Comparison of ENCODE assay signal across 32 cellular contexts in the genomic region with DNA sequence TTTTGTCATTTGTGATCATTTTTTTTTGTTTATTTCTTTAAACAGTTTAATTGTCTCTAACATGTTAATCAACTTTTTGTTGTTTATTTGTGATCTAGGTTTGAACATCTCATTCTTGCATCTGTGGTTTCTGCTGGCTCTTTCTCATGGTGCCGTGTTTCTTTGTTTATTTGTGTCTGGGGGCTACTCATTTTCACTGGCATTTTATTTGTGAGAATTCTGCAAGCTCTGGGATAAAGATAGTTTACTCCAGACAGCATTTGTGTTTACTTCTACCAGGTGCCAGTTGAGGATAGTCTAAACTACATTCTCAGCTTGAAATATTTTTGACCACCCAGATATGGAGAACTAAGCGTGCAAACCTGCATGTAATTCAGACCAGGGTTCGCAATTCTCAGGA.
"Had no signal": no experiment of that assay in that cellular context is flagged by ENCODE, and none has a peak within 500 bp of the region (broad histone marks: within the 10 kb centered on the region; RNA-seq: fewer than 3 reads in every experiment).

No MANE protein-coding gene starts in this region.

- H3K36me3 Mint-ChIP-seq: immature natural killer cell; natural killer cell treated with Interleukin-12 subunit alpha and Interleukin-12 subunit beta and Interleukin-15 and Interleukin-18, amount 100 ng/mL, for 72 hours; stimulated activated effector memory CD8-positive, alpha-beta T cell treated with anti-CD3 and anti-CD28 coated beads, Interleukin-12 subunit alpha, Interleukin-12 subunit beta, amount 100 ng/mL, for 72 hours had no signal

- H3K4me3 ChIP-seq: left lung, lower lobe of right lung, mucosa of descending colon, pancreas, prostate gland, skin epidermis, spleen, suprapubic skin, thoracic aorta, tibial artery, upper lobe of right lung had no signal

- DNase-seq: hypothalamus; immature natural killer cell; kidney; left colon; left lung; lower lobe of right lung; mammary epithelial cell; midbrain; mucosa of descending colon; naive thymus-derived CD4-positive, alpha-beta T cell; nucleus accumbens; pancreas; posterior cingulate gyrus; retina; right cardiac atrium; stimulated activated CD4-positive, alpha-beta T cell treated with anti-CD3 and anti-CD28 coated beads, Interleukin-4, amount 100 ng/mL, for 24 hours; stimulated activated naive CD4-positive, alpha-beta T cell; tibial artery; trophoblast cell; upper lobe of right lung had no signal

- H3K9me3 ChIP-seq: left lung, lower lobe of right lung, mucosa of descending colon, pancreas, prostate gland, spleen, suprapubic skin, thoracic aorta, tibial artery, upper lobe of right lung had no signal

- H3K27me3 Mint-ChIP-seq: naive thymus-derived CD4-positive, alpha-beta T cell; natural killer cell treated with Interleukin-12 subunit alpha and Interleukin-12 subunit beta and Interleukin-15 and Interleukin-18, amount 100 ng/mL, for 72 hours; stimulated activated naive CD8-positive, alpha-beta T cell treated with anti-CD3 and anti-CD28 coated beads, Interleukin-15, Interleukin-2, amounts not matched to agents 100 ng/mL and 50 ng/mL, for 24 hours had no signal

- H3K27ac Mint-ChIP-seq: immature natural killer cell; natural killer cell treated with Interleukin-12 subunit alpha and Interleukin-12 subunit beta and Interleukin-15 and Interleukin-18, amount 100 ng/mL, for 72 hours; stimulated activated effector memory CD8-positive, alpha-beta T cell treated with anti-CD3 and anti-CD28 coated beads, Interleukin-12 subunit alpha, Interleukin-12 subunit beta, amount 100 ng/mL, for 72 hours; stimulated activated naive CD8-positive, alpha-beta T cell treated with anti-CD3 and anti-CD28 coated beads, Interleukin-15, Interleukin-2, amounts not matched to agents 100 ng/mL and 50 ng/mL, for 24 hours had no signal

- H3K4me1 Mint-ChIP-seq: immature natural killer cell; naive thymus-derived CD4-positive, alpha-beta T cell; neural crest cell; stimulated activated effector memory CD8-positive, alpha-beta T cell treated with anti-CD3 and anti-CD28 coated beads, Interleukin-12 subunit alpha, Interleukin-12 subunit beta, amount 100 ng/mL, for 72 hours had no signal

- H3K9me3 Mint-ChIP-seq: immature natural killer cell; natural killer cell treated with Interleukin-12 subunit alpha and Interleukin-12 subunit beta and Interleukin-15 and Interleukin-18, amount 100 ng/mL, for 72 hours; neural crest cell; stimulated activated naive CD8-positive, alpha-beta T cell treated with anti-CD3 and anti-CD28 coated beads, Interleukin-15, Interleukin-2, amounts not matched to agents 100 ng/mL and 50 ng/mL, for 24 hours had no signal

- H3K4me3 Mint-ChIP-seq: immature natural killer cell; naive thymus-derived CD4-positive, alpha-beta T cell; natural killer cell treated with Interleukin-12 subunit alpha and Interleukin-12 subunit beta and Interleukin-15 and Interleukin-18, amount 100 ng/mL, for 72 hours; neural crest cell; stimulated activated effector memory CD8-positive, alpha-beta T cell treated with anti-CD3 and anti-CD28 coated beads, Interleukin-12 subunit alpha, Interleukin-12 subunit beta, amount 100 ng/mL, for 72 hours; stimulated activated naive CD8-positive, alpha-beta T cell treated with anti-CD3 and anti-CD28 coated beads, Interleukin-15, Interleukin-2, amounts not matched to agents 100 ng/mL and 50 ng/mL, for 24 hours had no signal

- H3K4me1 ChIP-seq: left lung, lower lobe of right lung, pancreas, prostate gland, spleen, suprapubic skin, tibial artery, upper lobe of right lung had no signal

- H3K36me3 ChIP-seq: left lung, lower lobe of right lung, pancreas, prostate gland, spleen, suprapubic skin, thoracic aorta, tibial artery, upper lobe of right lung had no signal

- FAIRE-seq: islet of Langerhans, kidney, pancreas, urothelium cell line had no signal

- ATAC-seq: left colon; left lung; lower lobe of right lung; mucosa of descending colon; naive thymus-derived CD4-positive, alpha-beta T cell; natural killer cell treated with Interleukin-12 subunit alpha and Interleukin-12 subunit beta and Interleukin-15 and Interleukin-18, amount 100 ng/mL, for 72 hours; pancreas; right cardiac atrium; sciatic nerve; stimulated activated effector memory CD8-positive, alpha-beta T cell treated with anti-CD3 and anti-CD28 coated beads, Interleukin-12 subunit alpha, Interleukin-12 subunit beta, amount 100 ng/mL, for 72 hours; upper lobe of right lung had no signal

- H3K27me3 ChIP-seq: left lung, pancreas, spleen, suprapubic skin, tibial artery, upper lobe of right lung had no signal

- H3K27ac ChIP-seq: left lung, lower lobe of right lung, pancreas, prostate gland, skin epidermis, spleen, suprapubic skin, thoracic aorta, tibial artery, upper lobe of right lung had no signal
